9 cellular contexts compared by ENCODE assay signal in the genomic region with DNA sequence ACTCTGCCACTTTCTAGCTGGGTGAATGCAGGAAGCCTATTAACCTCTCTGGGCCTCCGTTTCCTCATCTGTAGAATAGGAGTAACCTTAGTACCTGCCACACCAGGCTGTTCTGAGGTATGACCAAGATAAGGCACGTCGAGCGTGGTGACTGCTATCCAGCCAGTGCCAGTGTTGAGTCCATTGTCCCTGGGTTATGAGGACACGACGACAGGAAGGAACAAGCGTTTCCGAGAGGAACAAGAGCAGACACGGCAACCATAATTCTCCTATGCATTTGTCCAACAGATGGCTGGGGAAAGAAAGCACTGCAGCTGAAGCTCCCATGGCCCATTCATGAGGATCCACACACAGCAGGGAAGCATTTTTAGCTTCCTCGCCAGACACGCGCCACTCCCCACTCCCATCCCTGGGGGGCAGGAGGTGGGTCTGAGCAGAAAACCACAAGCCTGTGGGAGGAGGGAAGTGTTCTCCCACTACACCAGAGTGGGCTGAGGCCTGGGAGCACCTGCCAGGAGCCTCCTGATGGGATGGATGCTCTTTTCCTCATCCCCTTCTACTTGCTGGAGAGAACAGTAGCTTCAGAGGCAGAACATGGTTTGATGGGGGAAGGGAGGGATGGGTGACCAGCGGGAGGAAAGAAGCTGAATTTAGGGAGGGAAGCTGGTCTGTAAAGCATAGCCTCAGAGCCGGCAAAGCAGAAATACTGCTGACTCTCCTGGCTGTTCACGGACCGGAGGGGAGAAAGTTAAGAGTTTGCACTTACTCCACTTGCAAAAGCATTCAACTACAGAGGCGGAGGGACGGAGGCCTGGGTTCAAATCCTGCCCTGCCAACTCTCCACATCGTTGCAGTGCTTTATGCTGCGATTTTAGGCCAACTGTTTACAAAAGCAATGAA. TPM values are rescaled to one million over a fixed set of nuclear protein-coding genes. Genes with fewer than 3 reads are reported as not detected.
A peak's percentile ranks its signal among the peaks of the same experiment; 100 is the strongest.
DNase-seq lines count a peak whose midpoint lies in the region; ATAC-seq, FAIRE-seq and TF ChIP-seq lines count a peak whose summit lies in the region.
"Had no signal": no experiment of that assay in that cellular context is flagged by ENCODE, and none has a peak within 500 bp of the region (broad histone marks: within the 10 kb centered on the region; RNA-seq: fewer than 3 reads in every experiment).

No MANE protein-coding gene starts in this region.

- peaks cover 9% of the 10 kb centered on the region for H4K20me1 ChIP-seq in GM12878 (ENCODE audit: control insufficient read depth, insufficient read depth)

- no peak for TF ChIP-seq CTCF in HL-60 (IDR thresholded peaks at IDR 0.05; ENCODE audit: insufficient read depth, low read length)
- no peak for TF ChIP-seq CTCF in GM12878 (IDR thresholded peaks at IDR 0.05 in 2 of 3, conservative IDR thresholded peaks at IDR 0.05 in 1 of 3; ENCODE audit: control insufficient read depth in 2 of 3, extremely low read depth in 1 of 3, insufficient read depth in 1 of 3, low read depth in 3 of 3, low read length in 3 of 3)
- no peak for TF ChIP-seq CTCF in nephron (IDR thresholded peaks at IDR 0.05; ENCODE audit: unreplicated experiment in 3 of 3)

- H3K27ac Mint-ChIP-seq in CD4-positive, CD25-positive, alpha-beta regulatory T cell: peak overlapping the region; percentile 79 to 92 (median 84)
- peak overlapping the region in 2 of 3 experiments; percentile 4 to 57 for H3K27ac Mint-ChIP-seq in nephron

- no peaks in the 10 kb centered on the region for H3K27me3 ChIP-seq in CD4-positive, CD25-positive, alpha-beta regulatory T cell (ENCODE audit: control insufficient read depth, insufficient read depth, low read length)
- H3K27me3 ChIP-seq in HL-60 (ENCODE audit: insufficient read depth, poor library complexity, severe bottlenecking) (no peaks in the 10 kb centered on the region), GM12878 (replicated peaks in 1 of 2; ENCODE audit: control insufficient read depth in 2 of 2, insufficient read depth in 2 of 2, low read length in 1 of 2) (no peaks in the 10 kb centered on the region)

- peaks cover 0 to 1% (median 0%) of the 10 kb centered on the region in 7 donors for H3K9me3 Mint-ChIP-seq in CD4-positive, CD25-positive, alpha-beta regulatory T cell
- no peaks in the 10 kb centered on the region for H3K9me3 Mint-ChIP-seq in nephron

- intact Hi-C loops in GM12878 (cut with micrococcal nuclease; ENCODE audit: unreplicated experiment): no loop called here

- POLR2A ChIA-PET in GM12878 (lab: Charles Lee): interaction anchor here (0.5 to 10.6 kb wide), 7 partner anchors 14 to 108 kb away, joined by 3 to 214 read pairs (median 4); no protein-coding TSS in a partner anchor

- peaks cover 2% of the 10 kb centered on the region for H3K36me3 ChIP-seq in CD4-positive, CD25-positive, alpha-beta regulatory T cell (ENCODE audit: control insufficient read depth, insufficient read depth, low read length)
- H3K36me3 ChIP-seq in GM12878 (ENCODE audit: control insufficient read depth in 2 of 2, insufficient read depth in 2 of 2, low read length in 1 of 2): peaks cover 12 to 29% of the 10 kb centered on the region in 2 experiments

- RAD21 ChIA-PET in GM12878 (lab: Charles Lee; ENCODE audit: unreplicated experiment): interaction anchor here (1.3 to 11.3 kb wide), 7 partner anchors 13 to 109 kb away, joined by 3 to 224 read pairs (median 6); no protein-coding TSS in a partner anchor

- no peak for FAIRE-seq in GM12878 (lab: Jason Lieb, UNC)

- no peak overlapping the region for H2AFZ ChIP-seq in GM12878 (ENCODE audit: control insufficient read depth, low read depth, low read length)

- no peak overlapping the region for H3K27ac ChIP-seq in CD4-positive, CD25-positive, alpha-beta regulatory T cell (ENCODE audit: insufficient read depth, low read length, poor library complexity, severe bottlenecking)
- H3K27ac ChIP-seq in HL-60 (replicated peaks) (peak overlapping the region; percentile 79), GM12878 (ENCODE audit: control insufficient read depth, insufficient read depth) (peak overlapping the region; percentile 78)

- H3K4me3 ChIP-seq in CD4-positive, CD25-positive, alpha-beta regulatory T cell (ENCODE audit: low read depth, low read length): peak overlapping the region; percentile 96
- H3K4me3 ChIP-seq in HL-60 (replicated peaks; ENCODE audit: insufficient read depth, low read length) (peak overlapping the region; percentile 90), GM12878 (peak overlapping the region; percentile 99)

- H3K9ac ChIP-seq in GM12878 (ENCODE audit: control insufficient read depth, insufficient read depth, low read length): peak overlapping the region; percentile 84

- peak overlapping the region; percentile 88 to 97 (median 92) for H3K4me3 Mint-ChIP-seq in CD4-positive, CD25-positive, alpha-beta regulatory T cell
- peak overlapping the region; percentile 78 to 84 (median 80) for H3K4me3 Mint-ChIP-seq in nephron

- no peak for ATAC-seq in CD4-positive, CD25-positive, alpha-beta regulatory T cell (ENCODE audit: low read depth in 2 of 2)
- ATAC-seq in GM12878: no peak
- ATAC-seq in GM21447 (IDR thresholded peaks at IDR 0.05; ENCODE audit: unreplicated experiment): no peak

- H3K4me2 ChIP-seq in GM12878 (ENCODE audit: control insufficient read depth, insufficient read depth): peak overlapping the region; percentile 92

- H3K4me1 ChIP-seq in CD4-positive, CD25-positive, alpha-beta regulatory T cell (ENCODE audit: control insufficient read depth, insufficient read depth, low read length, poor library complexity, severe bottlenecking): peaks cover 71% of the 10 kb centered on the region
- H3K4me1 ChIP-seq in GM12878 (ENCODE audit: control insufficient read depth, insufficient read depth, low read length): peaks cover 43% of the 10 kb centered on the region

- SMC1A ChIA-PET in GM12878 (lab: Charles Lee; ENCODE audit: uncharacterized antibody, unreplicated experiment): interaction anchor here (1.0 to 14.0 kb wide), 7 partner anchors 13 to 107 kb away, joined by 3 to 229 read pairs (median 7); no protein-coding TSS in a partner anchor

- peaks cover 34% of the 10 kb centered on the region for H3K36me3 Mint-ChIP-seq in CD4-positive, CD25-positive, alpha-beta regulatory T cell
- H3K36me3 Mint-ChIP-seq in nephron (ENCODE audit: low read depth): peaks cover 19% of the 10 kb centered on the region

- CTCF ChIA-PET in GM12878 (lab: Yijun Ruan, JAX): interaction anchor here (0.8 to 2.7 kb wide), 10 partner anchors 9 to 111 kb away, joined by 3 to 17 read pairs (median 6); no protein-coding TSS in a partner anchor

- WGBS in GM12878 (ENCODE audit: insufficient coverage, insufficient replicate concordance, low lambda C conversion rate, missing lambda C conversion rate): 33% methylated on average over 20 of the region's 20 CpGs

- TF ChIP-seq EP300 in GM12878 (IDR thresholded peaks at IDR 0.05; ENCODE audit: borderline replicate concordance in 1 of 2, control insufficient read depth in 1 of 2, low read depth in 2 of 2, low read length in 2 of 2): no peak

- no TSS peak for BruUV-seq in GM12878 (replicated peaks; lab: Mats Ljungman, UMichigan)

- H3K9me3 ChIP-seq in CD4-positive, CD25-positive, alpha-beta regulatory T cell (ENCODE audit: control insufficient read depth in 2 of 2, low read length in 2 of 2): no peaks in the 10 kb centered on the region
- peaks cover 9% of the 10 kb centered on the region; the same call in 2 of the 3 replicates for H3K9me3 ChIP-seq in GM12878 (replicated peaks; ENCODE audit: control insufficient read depth, insufficient read depth, low read length)

- no peak for DNase-seq in CD4-positive, CD25-positive, alpha-beta regulatory T cell
- DNase-seq in HL-60 (ENCODE audit: low read depth in 1 of 2, low spot score in 1 of 2) (peak; percentile 27 to 35), GM12878 (ENCODE audit: low read depth, low spot score) (no peak), 8988T (no peak)
- no peak for DNase-seq in stimulated activated CD4-positive, alpha-beta T cell treated with anti-CD3 and anti-CD28 coated beads, Interleukin-15, amount 100 ng/mL, for 24 hours
- DNase-seq in stimulated activated naive CD4-positive, alpha-beta T cell treated with Interleukin-2 at 50 U/mL for 16 hours (lab: John Stamatoyannopoulos, UW): no peak
- DNase-seq: NCI-H510A had no signal

- in situ Hi-C loops in GM12878 (cut with MboI): loop anchor here (25.0 kb wide), 1 partner anchor 947 kb away; no protein-coding TSS in a partner anchor

- peaks cover 31 to 71% (median 49%) of the 10 kb centered on the region in 4 donors for H3K4me1 Mint-ChIP-seq in CD4-positive, CD25-positive, alpha-beta regulatory T cell
- peaks cover 56% of the 10 kb centered on the region for H3K4me1 Mint-ChIP-seq in nephron

- TF ChIP-seq POLR2A in GM12878 (IDR thresholded peaks at IDR 0.05; ENCODE audit: low read depth, low read length): no peak

- peaks cover 73% of the 10 kb centered on the region for H3K79me2 ChIP-seq in GM12878 (ENCODE audit: control insufficient read depth, insufficient read depth, low read length)

- no peak for TF ChIP-seq RAD21 in GM12878 (IDR thresholded peaks at IDR 0.05; ENCODE audit: insufficient read depth, low read depth, low read length)

- peaks cover 7% of the 10 kb centered on the region for H3K27me3 Mint-ChIP-seq in CD4-positive, CD25-positive, alpha-beta regulatory T cell
- H3K27me3 Mint-ChIP-seq in nephron (ENCODE audit: low read depth): peaks cover 32% of the 10 kb centered on the region

RNA-seq across cellular contexts. Expression of a gene that starts 2.7 kb away (rescaled TPM):
- total RNA-seq in CD4-positive, CD25-positive, alpha-beta regulatory T cell: 353 TPM
- 100 to 1,000 TPM; 450 to 761 (median 584) TPM for polyA plus RNA-seq in CD4-positive, CD25-positive, alpha-beta regulatory T cell
- 94.3 and 106 TPM in 2 replicates for total RNA-seq in GM12878 (2013; cell fraction: nucleolus; rRNA removed)
- total RNA-seq in GM12878 (2014; rRNA removed) (417 and 464 TPM in 2 replicates), GM12878 (2014; rRNA removed; fragmentation: Illumina TruSeq; extraction: Trizol) (241 and 279 TPM in 2 replicates), GM12878 (2021) (675 and 688 TPM in 2 replicates)
- 255 TPM for polyA plus RNA-seq in GM12878 (2011; ENCODE audit: low read depth)
- polyA plus RNA-seq in GM12878 (2011; rRNA removed) (136 and 205 TPM in 2 replicates), GM12878 (2014; fragmentation: Illumina TruSeq; extraction: Trizol) (257 and 493 TPM in 2 replicates), GM12878 (2014; fragmentation: Nextera tagmentation; extraction: Ambion mirVana) (100 to 1,000 TPM; 140 to 235 TPM), GM12878 (2014; rRNA removed) (382 and 423 TPM in 2 replicates), GM12878 (2016; fragmentation: Nextera tagmentation; extraction: Ambion mirVana) (100 to 1,000 TPM; 146 to 894 TPM)
- 261 and 288 TPM in 2 replicates for polyA plus RNA-seq in GM12878 (2011; cell fraction: cytosol; rRNA removed)
- 174 and 206 TPM in 2 replicates for polyA plus RNA-seq in GM12878 (2011; cell fraction: nucleus; rRNA removed)
- 331 and 436 TPM in 2 replicates for polyA plus RNA-seq in GM12878 (2012)
- polyA minus RNA-seq in GM12878 (2011; rRNA and poly(A)+ RNA removed): 103 and 174 TPM in 2 replicates
- 77.1 and 81.1 TPM in 2 replicates for polyA minus RNA-seq in GM12878 (2011; cell fraction: cytosol; rRNA and poly(A)+ RNA removed)
- polyA minus RNA-seq in GM12878 (2011; cell fraction: nucleus; rRNA and poly(A)+ RNA removed): 78.5 and 132 TPM in 2 replicates

RNA-seq across cellular contexts. Expression of a gene that starts 33.1 kb away (rescaled TPM):
- 86.0 TPM for total RNA-seq in CD4-positive, CD25-positive, alpha-beta regulatory T cell
- 10 to 100 TPM; 28.1 to 43.4 (median 35.1) TPM for polyA plus RNA-seq in CD4-positive, CD25-positive, alpha-beta regulatory T cell
- 89.6 and 93.8 TPM in 2 replicates for total RNA-seq in GM12878 (2013; cell fraction: nucleolus; rRNA removed)
- total RNA-seq in GM12878 (2014; rRNA removed) (36.4 and 38.2 TPM in 2 replicates), GM12878 (2014; rRNA removed; fragmentation: Illumina TruSeq; extraction: Trizol) (16.2 and 16.7 TPM in 2 replicates), GM12878 (2021) (45.3 and 45.4 TPM in 2 replicates)
- 12.7 TPM for polyA plus RNA-seq in GM12878 (2011; ENCODE audit: low read depth)
- polyA plus RNA-seq in GM12878 (2011; rRNA removed) (19.6 and 26.4 TPM in 2 replicates), GM12878 (2014; fragmentation: Illumina TruSeq; extraction: Trizol) (14.1 and 14.3 TPM in 2 replicates), GM12878 (2014; fragmentation: Nextera tagmentation; extraction: Ambion mirVana) (1 to 10 TPM; 2.6 to 2.7 TPM), GM12878 (2014; rRNA removed) (35.0 and 37.5 TPM in 2 replicates), GM12878 (2016; fragmentation: Nextera tagmentation; extraction: Ambion mirVana) (10 to 100 TPM; 12.9 to 16.8 TPM)
- polyA plus RNA-seq in GM12878 (2011; cell fraction: cytosol; rRNA removed): 30.1 and 37.2 TPM in 2 replicates
- 76.3 and 77.8 TPM in 2 replicates for polyA plus RNA-seq in GM12878 (2011; cell fraction: nucleus; rRNA removed)
- polyA plus RNA-seq in GM12878 (2012): 28.5 and 29.3 TPM in 2 replicates
- polyA minus RNA-seq in GM12878 (2011; rRNA and poly(A)+ RNA removed): 40.7 and 65.6 TPM in 2 replicates
- 17.5 and 25.8 TPM in 2 replicates for polyA minus RNA-seq in GM12878 (2011; cell fraction: cytosol; rRNA and poly(A)+ RNA removed)
- 26.0 and 37.4 TPM in 2 replicates for polyA minus RNA-seq in GM12878 (2011; cell fraction: nucleus; rRNA and poly(A)+ RNA removed)

Comparison
In these comparisons a context has a peak if more than half of its experiments do, and no peak if none do; other contexts are left out.
1. DNase-seq: peak in HL-60 (2 of 2); none in CD4-positive, CD25-positive, alpha-beta regulatory T cell (0 of 3), GM12878 (single experiment), 8988T (single experiment), stimulated activated CD4-positive, alpha-beta T cell treated with anti-CD3 and anti-CD28 coated beads, Interleukin-15, amount 100 ng/mL, for 24 hours (single experiment) and stimulated activated naive CD4-positive, alpha-beta T cell treated with Interleukin-2 at 50 U/mL for 16 hours (single experiment).
2. Peak in every context shown above with its lines, with median percentiles within 50 percentile points of each other: H3K4me3 ChIP-seq.